8 cellular contexts compared by ENCODE assay signal in the genomic region with DNA sequence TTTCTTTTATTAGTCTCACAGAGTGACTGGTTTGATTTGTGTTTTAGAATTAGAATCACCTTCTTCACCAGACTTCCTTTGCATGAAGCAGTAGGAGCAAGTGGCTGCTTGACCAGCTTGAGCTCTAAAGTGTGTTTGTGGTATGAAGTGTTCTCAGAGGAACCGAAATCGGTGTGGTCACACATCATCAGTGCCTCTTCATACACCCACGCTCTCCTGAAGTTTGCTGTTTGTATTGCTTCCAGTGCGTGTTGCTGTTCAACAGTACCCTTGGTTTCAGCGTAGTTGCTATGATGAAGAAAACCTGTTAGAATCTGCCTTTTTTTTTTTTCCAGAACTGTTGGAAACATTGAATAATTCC.
DNase-seq lines count a peak whose midpoint lies in the region; ATAC-seq and TF ChIP-seq lines count a peak whose summit lies in the region.

No MANE protein-coding gene starts in this region.

- no peaks in the 10 kb centered on the region for H3K9me3 Mint-ChIP-seq in stimulated activated naive B cell treated with anti-CD40 and anti-IgM and Interleukin-4, amounts not matched to agents 10 μg/mL and 1 μg/mL and 100 μg/mL, for 72 hours
- no peaks in the 10 kb centered on the region for H3K9me3 Mint-ChIP-seq in H9

- no peak overlapping the region for H4K91ac ChIP-seq in H9 (ENCODE audit: insufficient read length, low read depth, low read length)

- H2BK12ac ChIP-seq in H9 (ENCODE audit: insufficient read length, low read depth, low read length) = no peak overlapping the region

- peak overlapping the region; percentile 61 for H3K4me2 ChIP-seq in mammary epithelial cell (ENCODE audit: insufficient read depth, low read depth, low read length)
- H3K4me2 ChIP-seq in H9 (ENCODE audit: insufficient read depth, insufficient read length, low read length) = no peak overlapping the region

- peak; percentile 98 for DNase-seq in GM12864 (ENCODE audit: low read depth)
- DNase-seq in mammary epithelial cell = peak; percentile 95
- DNase-seq in stimulated activated naive B cell treated with anti-CD40 and anti-IgM and Interleukin-4, amounts not matched to agents 10 μg/mL and 1 μg/mL and 100 μg/mL, for 72 hours = peak; percentile 81
- no peak for DNase-seq in HAP-1 (ENCODE audit: low spot score in 2 of 2)
- no peak for DNase-seq in dedifferentiated amniotic fluid mesenchymal stem cell (ENCODE audit: extremely low spot score)
- DNase-seq in H9 = no peak

- H3K14ac ChIP-seq in H9 (ENCODE audit: insufficient read depth, low read length) = no peak overlapping the region

- no peak overlapping the region for H3K56ac ChIP-seq in H9 (ENCODE audit: insufficient read length, low read depth, low read length)

- intact Hi-C loops in mammary epithelial cell (cut with micrococcal nuclease) = no loop called here

- H3K4me3 Mint-ChIP-seq in stimulated activated naive B cell treated with anti-CD40 and anti-IgM and Interleukin-4, amounts not matched to agents 10 μg/mL and 1 μg/mL and 100 μg/mL, for 72 hours = peak overlapping the region; percentile 40 to 66
- H3K4me3 Mint-ChIP-seq in H9 = no peak overlapping the region

- no peak overlapping the region for H4K5ac ChIP-seq in H9 (ENCODE audit: insufficient read length, low read depth, low read length)

- no peak overlapping the region for H4K8ac ChIP-seq in H9 (replicated peaks; ENCODE audit: insufficient read length, low read depth, low read length)

- no peak overlapping the region for H3K23ac ChIP-seq in H9 (ENCODE audit: insufficient read length, low read depth, low read length)

- 7% methylated on average over 5 of the region's 5 CpGs for whole genome bisulfite sequencing in mammary epithelial cell (ENCODE audit: low coverage, missing lambda C conversion rate)
- no CpG with 5 or more reads among the region's 5 CpGs for WGBS in H9 (ENCODE audit: extremely low coverage, insufficient read length, low lambda C conversion rate)

- peaks cover 22 to 35% of the 10 kb centered on the region in 2 donors for H3K36me3 Mint-ChIP-seq in stimulated activated naive B cell treated with anti-CD40 and anti-IgM and Interleukin-4, amounts not matched to agents 10 μg/mL and 1 μg/mL and 100 μg/mL, for 72 hours
- no peaks in the 10 kb centered on the region for H3K36me3 Mint-ChIP-seq in H9 (ENCODE audit: insufficient read depth in 1 of 3, low read depth in 3 of 3)

- H3K4me3 ChIP-seq in GM12864 (ENCODE audit: low read depth, low read length) = no peak overlapping the region
- no peak overlapping the region for H3K4me3 ChIP-seq in mammary epithelial cell (replicated peaks in 1 of 3; ENCODE audit: insufficient read depth in 1 of 3, low read depth in 2 of 3, low read length in 3 of 3)
- no peak overlapping the region for H3K4me3 ChIP-seq in HAP-1

- ATAC-seq in GM21367 (IDR thresholded peaks at IDR 0.05; ENCODE audit: unreplicated experiment) (peak; percentile 75), HG03565 (IDR thresholded peaks at IDR 0.05; ENCODE audit: unreplicated experiment) (peak; percentile 73)
- peak; percentile 89 to 92 for ATAC-seq in stimulated activated naive B cell treated with anti-CD40 and anti-IgM and Interleukin-4, amounts not matched to agents 10 μg/mL and 1 μg/mL and 100 μg/mL, for 72 hours (replicated peaks)

- no peaks in the 10 kb centered on the region for H3K27me3 Mint-ChIP-seq in stimulated activated naive B cell treated with anti-CD40 and anti-IgM and Interleukin-4, amounts not matched to agents 10 μg/mL and 1 μg/mL and 100 μg/mL, for 72 hours
- H3K27me3 Mint-ChIP-seq in H9 (ENCODE audit: low read depth) = no peaks in the 10 kb centered on the region

- H3K4me1 ChIP-seq in mammary epithelial cell (ENCODE audit: insufficient read depth, low read length) (peaks cover 50% of the 10 kb centered on the region), HAP-1 (peaks cover 7% of the 10 kb centered on the region; the same call in 1 of the 2 replicates), H9 (ENCODE audit: insufficient read depth, low read length) (no peaks in the 10 kb centered on the region; the same call in 1 of the 2 replicates)

- no peaks in the 10 kb centered on the region for H3K23me2 ChIP-seq in H9 (ENCODE audit: insufficient read length, low read depth, low read length, poor library complexity, severe bottlenecking)

- H3T11ph ChIP-seq in H9 (ENCODE audit: low read length) = no peak overlapping the region

- peak overlapping the region; percentile 96 for H3K27ac ChIP-seq in mammary epithelial cell (ENCODE audit: insufficient read depth, low read depth, low read length)
- no peak overlapping the region for H3K27ac ChIP-seq in H9 (ENCODE audit: insufficient read length, low read depth, low read length)

- H2AK5ac ChIP-seq in H9 (ENCODE audit: insufficient read length, low read length) = no peak overlapping the region

- no peak overlapping the region for H2BK20ac ChIP-seq in H9 (ENCODE audit: low read depth, low read length, poor library complexity, severe bottlenecking)

- no TSS peak for BruUV-seq in mammary epithelial cell (replicated peaks; lab: Mats Ljungman, UMichigan)

- H2BK15ac ChIP-seq in H9 (ENCODE audit: low read depth, low read length) = no peak overlapping the region

- dilution Hi-C loops in mammary epithelial cell (cut with HindIII; ENCODE audit: low sequenced_read_pairs) = no loop called here

- H2AFZ ChIP-seq in mammary epithelial cell (ENCODE audit: low read depth, low read length) (no peak overlapping the region), H9 (ENCODE audit: low read length) (no peak overlapping the region)

- no peak overlapping the region for H3K4ac ChIP-seq in H9 (ENCODE audit: low read depth, low read length)

- no peak overlapping the region for H3K18ac ChIP-seq in H9 (ENCODE audit: insufficient read length, low read depth, low read length)

- in situ Hi-C loops in mammary epithelial cell (cut with MboI; ENCODE audit: low sequenced_read_pairs in 2 of 2) (no loop called here), HAP-1 (cut with MboI; ENCODE audit: low sequenced_read_pairs) (no loop called here)

- peak overlapping the region; percentile 95 for H3K27ac Mint-ChIP-seq in stimulated activated naive B cell treated with anti-CD40 and anti-IgM and Interleukin-4, amounts not matched to agents 10 μg/mL and 1 μg/mL and 100 μg/mL, for 72 hours
- 0 out of 7 replicates have a peak overlapping the region, but pooled peaks of 1 of the 3 experiments have one; percentile 27 for H3K27ac Mint-ChIP-seq in H9

- H3K9me3 ChIP-seq in mammary epithelial cell (replicated peaks; ENCODE audit: insufficient read depth, low read length) (no peaks in the 10 kb centered on the region), HAP-1 (no peaks in the 10 kb centered on the region), H9 (ENCODE audit: control insufficient read depth, low read depth, low read length) (no peaks in the 10 kb centered on the region)

- H2BK5ac ChIP-seq in H9 (ENCODE audit: insufficient read length, low read length) = no peak overlapping the region

- TF ChIP-seq CTCF in GM12864 (IDR thresholded peaks at IDR 0.05; ENCODE audit: low read depth, low read length, missing control alignments) (no peak), mammary epithelial cell (conservative IDR thresholded peaks at IDR 0.05 in 1 of 2, IDR thresholded peaks at IDR 0.05 in 1 of 2; ENCODE audit: extremely low read depth in 1 of 2, insufficient read depth in 1 of 2, low read depth in 1 of 2, low read length in 2 of 2) (no peak), H9 (conservative IDR thresholded peaks at IDR 0.05) (no peak)

- CTCF ChIA-PET in mammary epithelial cell (lab: Charles Lee; ENCODE audit: low non-redundant PET) = no interaction called here

- H3K79me2 ChIP-seq in mammary epithelial cell (ENCODE audit: insufficient read depth, low read length) = peaks cover 81% of the 10 kb centered on the region
- H3K79me2 ChIP-seq in H9 (ENCODE audit: insufficient read depth, low read length) = no peaks in the 10 kb centered on the region; the same call in 1 of the 2 replicates

- H3K9ac ChIP-seq in mammary epithelial cell (ENCODE audit: insufficient read depth, low read length) (peak overlapping the region; percentile 88), H9 (ENCODE audit: extremely low read depth, insufficient read length, low read length) (no peak overlapping the region)

- H3K79me1 ChIP-seq in H9 (ENCODE audit: insufficient read depth, low read depth, low read length, poor library complexity, severe bottlenecking) = no peaks in the 10 kb centered on the region

- H3K4me1 Mint-ChIP-seq in stimulated activated naive B cell treated with anti-CD40 and anti-IgM and Interleukin-4, amounts not matched to agents 10 μg/mL and 1 μg/mL and 100 μg/mL, for 72 hours = peaks cover 58 to 91% of the 10 kb centered on the region in 2 donors
- peaks cover 16 to 23% of the 10 kb centered on the region in 2 experiments for H3K4me1 Mint-ChIP-seq in H9

- no peak overlapping the region for H2BK120ac ChIP-seq in H9 (ENCODE audit: low read depth, low read length, poor library complexity, severe bottlenecking)

- H3K27me3 ChIP-seq in mammary epithelial cell (ENCODE audit: insufficient read depth, low read length) (no peaks in the 10 kb centered on the region), HAP-1 (ENCODE audit: low read depth) (no peaks in the 10 kb centered on the region), H9 (ENCODE audit: insufficient read depth, low read length) (no peaks in the 10 kb centered on the region)

- no peaks in the 10 kb centered on the region for H3K36me3 ChIP-seq in mammary epithelial cell (ENCODE audit: insufficient read depth, low read length)
- no peaks in the 10 kb centered on the region for H3K36me3 ChIP-seq in HAP-1 (replicated peaks)

- H4K20me1 ChIP-seq in mammary epithelial cell (ENCODE audit: insufficient read depth, low read length) = no peaks in the 10 kb centered on the region
- no peaks in the 10 kb centered on the region for H4K20me1 ChIP-seq in H9 (ENCODE audit: control insufficient read depth, insufficient read depth, insufficient read length)

Comparison
In these comparisons a context has a peak if more than half of its experiments do, and no peak if none do; other contexts are left out.
1. DNase-seq: peak in GM12864 (single experiment), mammary epithelial cell (single experiment) and stimulated activated naive B cell treated with anti-CD40 and anti-IgM and Interleukin-4, amounts not matched to agents 10 μg/mL and 1 μg/mL and 100 μg/mL, for 72 hours (single experiment); none in HAP-1 (0 of 2), dedifferentiated amniotic fluid mesenchymal stem cell (single experiment) and H9 (single experiment).
2. H3K4me3 Mint-ChIP-seq: peak in stimulated activated naive B cell treated with anti-CD40 and anti-IgM and Interleukin-4, amounts not matched to agents 10 μg/mL and 1 μg/mL and 100 μg/mL, for 72 hours (2 of 2); none in H9 (0 of 2).
3. Peak in every context shown above with its lines, with median percentiles within 50 percentile points of each other: ATAC-seq.